In the genomic region with DNA sequence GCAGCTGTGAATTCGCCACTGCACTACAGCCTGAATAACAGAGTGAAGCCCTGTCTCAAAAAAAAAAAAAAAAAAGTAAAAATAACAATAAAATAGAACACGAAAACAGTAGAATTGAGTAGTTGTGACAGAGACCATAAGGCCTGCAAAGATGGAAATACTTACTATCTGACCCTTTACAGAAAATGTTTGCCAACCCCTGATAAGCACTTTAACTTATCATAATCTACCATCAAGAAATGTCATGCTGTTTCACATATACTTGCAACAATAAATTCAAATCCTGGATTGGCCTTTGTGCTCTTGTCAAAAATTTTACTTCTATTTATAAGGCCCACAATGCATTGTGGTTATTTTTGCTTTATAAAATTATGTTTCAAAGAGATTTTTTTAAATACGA, we compare ENCODE assay signal across 1 cellular context.
A peak's percentile ranks its signal among the peaks of the same experiment; 100 is the strongest.
TF ChIP-seq lines count a peak whose summit lies in the region.

No MANE protein-coding gene starts in this region.

TF ChIP-seq in K562, 482 proteins besides CTCF, POLR2A, EP300 and RAD21 (continued from another document and continues in another):
- TF ChIP-seq, protein P1, sequence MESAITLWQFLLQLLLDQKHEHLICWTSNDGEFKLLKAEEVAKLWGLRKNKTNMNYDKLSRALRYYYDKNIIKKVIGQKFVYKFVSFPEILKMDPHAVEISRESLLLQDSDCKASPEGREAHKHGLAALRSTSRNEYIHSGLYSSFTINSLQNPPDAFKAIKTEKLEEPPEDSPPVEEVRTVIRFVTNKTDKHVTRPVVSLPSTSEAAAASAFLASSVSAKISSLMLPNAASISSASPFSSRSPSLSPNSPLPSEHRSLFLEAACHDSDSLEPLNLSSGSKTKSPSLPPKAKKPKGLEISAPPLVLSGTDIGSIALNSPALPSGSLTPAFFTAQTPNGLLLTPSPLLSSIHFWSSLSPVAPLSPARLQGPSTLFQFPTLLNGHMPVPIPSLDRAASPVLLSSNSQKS (CRISPR knock-in tag; IDR thresholded peaks at IDR 0.05): no peak
- TF ChIP-seq PHF20 (IDR thresholded peaks at IDR 0.05; ENCODE audit: partially characterized antibody): no peak
- no peak for TF ChIP-seq MCM5 (IDR thresholded peaks at IDR 0.05; ENCODE audit: low read depth)
- TF ChIP-seq MAFG (tag; conservative IDR thresholded peaks at IDR 0.05): no peak
- TF ChIP-seq NR2F6 (CRISPR knock-in tag; IDR thresholded peaks at IDR 0.05): no peak
- no peak for TF ChIP-seq CEBPG (CRISPR knock-in tag; IDR thresholded peaks at IDR 0.05)
- TF ChIP-seq CEBPG (tag; conservative IDR thresholded peaks at IDR 0.05 in 1 of 2, IDR thresholded peaks at IDR 0.05 in 1 of 2): no peak
- no peak for TF ChIP-seq ZNF253 (CRISPR knock-in tag; conservative IDR thresholded peaks at IDR 0.05)
- TF ChIP-seq, protein P2, sequence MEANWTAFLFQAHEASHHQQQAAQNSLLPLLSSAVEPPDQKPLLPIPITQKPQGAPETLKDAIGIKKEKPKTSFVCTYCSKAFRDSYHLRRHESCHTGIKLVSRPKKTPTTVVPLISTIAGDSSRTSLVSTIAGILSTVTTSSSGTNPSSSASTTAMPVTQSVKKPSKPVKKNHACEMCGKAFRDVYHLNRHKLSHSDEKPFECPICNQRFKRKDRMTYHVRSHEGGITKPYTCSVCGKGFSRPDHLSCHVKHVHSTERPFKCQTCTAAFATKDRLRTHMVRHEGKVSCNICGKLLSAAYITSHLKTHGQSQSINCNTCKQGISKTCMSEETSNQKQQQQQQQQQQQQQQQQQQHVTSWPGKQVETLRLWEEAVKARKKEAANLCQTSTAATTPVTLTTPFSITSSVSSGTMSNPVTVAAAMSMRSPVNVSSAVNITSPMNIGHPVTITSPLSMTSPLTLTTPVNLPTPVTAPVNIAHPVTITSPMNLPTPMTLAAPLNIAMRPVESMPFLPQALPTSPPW (CRISPR knock-in tag; IDR thresholded peaks at IDR 0.05): no peak
- TF ChIP-seq SMARCA4 (IDR thresholded peaks at IDR 0.05): peak; percentile 60; the same call in 1 of the 2 replicates
- TF ChIP-seq, protein P3, sequence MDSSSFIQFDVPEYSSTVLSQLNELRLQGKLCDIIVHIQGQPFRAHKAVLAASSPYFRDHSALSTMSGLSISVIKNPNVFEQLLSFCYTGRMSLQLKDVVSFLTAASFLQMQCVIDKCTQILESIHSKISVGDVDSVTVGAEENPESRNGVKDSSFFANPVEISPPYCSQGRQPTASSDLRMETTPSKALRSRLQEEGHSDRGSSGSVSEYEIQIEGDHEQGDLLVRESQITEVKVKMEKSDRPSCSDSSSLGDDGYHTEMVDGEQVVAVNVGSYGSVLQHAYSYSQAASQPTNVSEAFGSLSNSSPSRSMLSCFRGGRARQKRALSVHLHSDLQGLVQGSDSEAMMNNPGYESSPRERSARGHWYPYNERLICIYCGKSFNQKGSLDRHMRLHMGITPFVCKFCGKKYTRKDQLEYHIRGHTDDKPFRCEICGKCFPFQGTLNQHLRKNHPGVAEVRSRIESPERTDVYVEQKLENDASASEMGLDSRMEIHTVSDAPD (CRISPR knock-in tag; IDR thresholded peaks at IDR 0.05): no peak
- TF ChIP-seq TAL1 (IDR thresholded peaks at IDR 0.05): peak; percentile 79
- no peak for TF ChIP-seq CXXC5 (CRISPR knock-in tag; IDR thresholded peaks at IDR 0.05)
- no peak for TF ChIP-seq PTRF (tag; IDR thresholded peaks at IDR 0.05)
- TF ChIP-seq, protein P4, sequence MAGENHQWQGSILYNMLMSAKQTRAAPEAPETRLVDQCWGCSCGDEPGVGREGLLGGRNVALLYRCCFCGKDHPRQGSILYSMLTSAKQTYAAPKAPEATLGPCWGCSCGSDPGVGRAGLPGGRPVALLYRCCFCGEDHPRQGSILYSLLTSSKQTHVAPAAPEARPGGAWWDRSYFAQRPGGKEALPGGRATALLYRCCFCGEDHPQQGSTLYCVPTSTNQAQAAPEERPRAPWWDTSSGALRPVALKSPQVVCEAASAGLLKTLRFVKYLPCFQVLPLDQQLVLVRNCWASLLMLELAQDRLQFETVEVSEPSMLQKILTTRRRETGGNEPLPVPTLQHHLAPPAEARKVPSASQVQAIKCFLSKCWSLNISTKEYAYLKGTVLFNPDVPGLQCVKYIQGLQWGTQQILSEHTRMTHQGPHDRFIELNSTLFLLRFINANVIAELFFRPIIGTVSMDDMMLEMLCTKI (IDR thresholded peaks at IDR 0.05; ENCODE audit: partially characterized antibody): no peak
- TF ChIP-seq PCBP1 (IDR thresholded peaks at IDR 0.05; ENCODE audit: low read depth, low read length, poor library complexity, severe bottlenecking): no peak
- TF ChIP-seq SMARCE1 (IDR thresholded peaks at IDR 0.05): no peak; the same call in 1 of the 2 replicates
- TF ChIP-seq WHSC1 (IDR thresholded peaks at IDR 0.05; ENCODE audit: low read length): no peak
- TF ChIP-seq ZNF174 (CRISPR knock-in tag; IDR thresholded peaks at IDR 0.05): no peak
- no peak for TF ChIP-seq HDAC1 (IDR thresholded peaks at IDR 0.05)
- TF ChIP-seq JUND (IDR thresholded peaks at IDR 0.05; ENCODE audit: borderline replicate concordance, low read depth, low read length): peak; percentile 11; the same call in 1 of the 2 replicates
- no peak for TF ChIP-seq JUND (tag; IDR thresholded peaks at IDR 0.05; ENCODE audit: borderline replicate concordance, low read depth, low read length)
- no peak for TF ChIP-seq FUS (optimal IDR thresholded peaks at IDR 0.05; ENCODE audit: low read depth, low read length)
- TF ChIP-seq PML (IDR thresholded peaks at IDR 0.05; ENCODE audit: low read length): peak; percentile 54; the same call in 1 of the 2 replicates
- TF ChIP-seq, protein P5, sequence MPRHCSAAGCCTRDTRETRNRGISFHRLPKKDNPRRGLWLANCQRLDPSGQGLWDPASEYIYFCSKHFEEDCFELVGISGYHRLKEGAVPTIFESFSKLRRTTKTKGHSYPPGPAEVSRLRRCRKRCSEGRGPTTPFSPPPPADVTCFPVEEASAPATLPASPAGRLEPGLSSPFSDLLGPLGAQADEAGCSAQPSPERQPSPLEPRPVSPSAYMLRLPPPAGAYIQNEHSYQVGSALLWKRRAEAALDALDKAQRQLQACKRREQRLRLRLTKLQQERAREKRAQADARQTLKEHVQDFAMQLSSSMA (CRISPR knock-in tag; IDR thresholded peaks at IDR 0.05): no peak
- TF ChIP-seq, protein P6, sequence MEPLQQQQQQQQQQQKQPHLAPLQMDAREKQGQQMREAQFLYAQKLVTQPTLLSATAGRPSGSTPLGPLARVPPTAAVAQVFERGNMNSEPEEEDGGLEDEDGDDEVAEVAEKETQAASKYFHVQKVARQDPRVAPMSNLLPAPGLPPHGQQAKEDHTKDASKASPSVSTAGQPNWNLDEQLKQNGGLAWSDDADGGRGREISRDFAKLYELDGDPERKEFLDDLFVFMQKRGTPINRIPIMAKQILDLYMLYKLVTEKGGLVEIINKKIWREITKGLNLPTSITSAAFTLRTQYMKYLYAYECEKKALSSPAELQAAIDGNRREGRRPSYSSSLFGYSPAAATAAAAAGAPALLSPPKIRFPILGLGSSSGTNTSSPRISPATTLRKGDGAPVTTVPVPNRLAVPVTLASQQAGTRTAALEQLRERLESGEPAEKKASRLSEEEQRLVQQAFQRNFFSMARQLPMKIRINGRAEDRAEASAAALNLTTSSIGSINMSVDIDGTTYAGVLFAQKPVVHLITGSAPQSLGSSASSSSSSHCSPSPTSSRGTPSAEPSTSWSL (CRISPR knock-in tag; IDR thresholded peaks at IDR 0.05; ENCODE audit: borderline replicate concordance): no peak
- peak; percentile 83 for TF ChIP-seq ARID1B (IDR thresholded peaks at IDR 0.05)
- TF ChIP-seq ATF7 (IDR thresholded peaks at IDR 0.05): no peak
- no peak for TF ChIP-seq GABPB1 (CRISPR knock-in tag; IDR thresholded peaks at IDR 0.05)
- no peak for TF ChIP-seq RBFOX2 (IDR thresholded peaks at IDR 0.05; ENCODE audit: low read depth, low read length)
- no peak for TF ChIP-seq NFE2 (IDR thresholded peaks at IDR 0.05; ENCODE audit: low read depth)
- TF ChIP-seq RCOR1 (IDR thresholded peaks at IDR 0.05; ENCODE audit: borderline replicate concordance in 1 of 2, low read depth in 2 of 2, low read length in 2 of 2): 0 out of 4 replicates have a peak, but pooled peaks of 1 of the 2 experiments have one; percentile 10
- TF ChIP-seq TCF7 (IDR thresholded peaks at IDR 0.05; ENCODE audit: borderline replicate concordance): no peak
- TF ChIP-seq, protein P7, sequence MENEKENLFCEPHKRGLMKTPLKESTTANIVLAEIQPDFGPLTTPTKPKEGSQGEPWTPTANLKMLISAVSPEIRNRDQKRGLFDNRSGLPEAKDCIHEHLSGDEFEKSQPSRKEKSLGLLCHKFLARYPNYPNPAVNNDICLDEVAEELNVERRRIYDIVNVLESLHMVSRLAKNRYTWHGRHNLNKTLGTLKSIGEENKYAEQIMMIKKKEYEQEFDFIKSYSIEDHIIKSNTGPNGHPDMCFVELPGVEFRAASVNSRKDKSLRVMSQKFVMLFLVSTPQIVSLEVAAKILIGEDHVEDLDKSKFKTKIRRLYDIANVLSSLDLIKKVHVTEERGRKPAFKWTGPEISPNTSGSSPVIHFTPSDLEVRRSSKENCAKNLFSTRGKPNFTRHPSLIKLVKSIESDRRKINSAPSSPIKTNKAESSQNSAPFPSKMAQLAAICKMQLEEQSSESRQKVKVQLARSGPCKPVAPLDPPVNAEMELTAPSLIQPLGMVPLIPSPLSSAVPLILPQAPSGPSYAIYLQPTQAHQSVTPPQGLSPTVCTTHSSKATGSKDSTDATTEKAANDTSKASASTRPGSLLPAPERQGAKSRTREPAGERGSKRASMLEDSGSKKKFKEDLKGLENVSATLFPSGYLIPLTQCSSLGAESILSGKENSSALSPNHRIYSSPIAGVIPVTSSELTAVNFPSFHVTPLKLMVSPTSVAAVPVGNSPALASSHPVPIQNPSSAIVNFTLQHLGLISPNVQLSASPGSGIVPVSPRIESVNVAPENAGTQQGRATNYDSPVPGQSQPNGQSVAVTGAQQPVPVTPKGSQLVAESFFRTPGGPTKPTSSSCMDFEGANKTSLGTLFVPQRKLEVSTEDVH (IDR thresholded peaks at IDR 0.05; ENCODE audit: low read depth, partially characterized antibody): no peak
- no peak for TF ChIP-seq RB1 (IDR thresholded peaks at IDR 0.05; ENCODE audit: low read depth)
- no peak for TF ChIP-seq RBM34 (IDR thresholded peaks at IDR 0.05; ENCODE audit: borderline replicate concordance, insufficient read depth, low read length)
- TF ChIP-seq ZNF76 (CRISPR knock-in tag; IDR thresholded peaks at IDR 0.05; ENCODE audit: borderline replicate concordance): no peak
- no peak for TF ChIP-seq KDM5B (IDR thresholded peaks at IDR 0.05; ENCODE audit: insufficient replicate concordance, low read depth, low read length)
- TF ChIP-seq, protein P8, sequence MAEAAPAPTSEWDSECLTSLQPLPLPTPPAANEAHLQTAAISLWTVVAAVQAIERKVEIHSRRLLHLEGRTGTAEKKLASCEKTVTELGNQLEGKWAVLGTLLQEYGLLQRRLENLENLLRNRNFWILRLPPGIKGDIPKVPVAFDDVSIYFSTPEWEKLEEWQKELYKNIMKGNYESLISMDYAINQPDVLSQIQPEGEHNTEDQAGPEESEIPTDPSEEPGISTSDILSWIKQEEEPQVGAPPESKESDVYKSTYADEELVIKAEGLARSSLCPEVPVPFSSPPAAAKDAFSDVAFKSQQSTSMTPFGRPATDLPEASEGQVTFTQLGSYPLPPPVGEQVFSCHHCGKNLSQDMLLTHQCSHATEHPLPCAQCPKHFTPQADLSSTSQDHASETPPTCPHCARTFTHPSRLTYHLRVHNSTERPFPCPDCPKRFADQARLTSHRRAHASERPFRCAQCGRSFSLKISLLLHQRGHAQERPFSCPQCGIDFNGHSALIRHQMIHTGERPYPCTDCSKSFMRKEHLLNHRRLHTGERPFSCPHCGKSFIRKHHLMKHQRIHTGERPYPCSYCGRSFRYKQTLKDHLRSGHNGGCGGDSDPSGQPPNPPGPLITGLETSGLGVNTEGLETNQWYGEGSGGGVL (CRISPR knock-in tag; IDR thresholded peaks at IDR 0.05): no peak
- no peak for TF ChIP-seq NONO (IDR thresholded peaks at IDR 0.05; ENCODE audit: low read depth in 2 of 2, low read length in 1 of 2)
- no peak for TF ChIP-seq ZNF445 (CRISPR knock-in tag; IDR thresholded peaks at IDR 0.05; ENCODE audit: low read depth)
- TF ChIP-seq ILK (tag; IDR thresholded peaks at IDR 0.05; ENCODE audit: borderline replicate concordance, low read depth): no peak
- TF ChIP-seq, protein P9, sequence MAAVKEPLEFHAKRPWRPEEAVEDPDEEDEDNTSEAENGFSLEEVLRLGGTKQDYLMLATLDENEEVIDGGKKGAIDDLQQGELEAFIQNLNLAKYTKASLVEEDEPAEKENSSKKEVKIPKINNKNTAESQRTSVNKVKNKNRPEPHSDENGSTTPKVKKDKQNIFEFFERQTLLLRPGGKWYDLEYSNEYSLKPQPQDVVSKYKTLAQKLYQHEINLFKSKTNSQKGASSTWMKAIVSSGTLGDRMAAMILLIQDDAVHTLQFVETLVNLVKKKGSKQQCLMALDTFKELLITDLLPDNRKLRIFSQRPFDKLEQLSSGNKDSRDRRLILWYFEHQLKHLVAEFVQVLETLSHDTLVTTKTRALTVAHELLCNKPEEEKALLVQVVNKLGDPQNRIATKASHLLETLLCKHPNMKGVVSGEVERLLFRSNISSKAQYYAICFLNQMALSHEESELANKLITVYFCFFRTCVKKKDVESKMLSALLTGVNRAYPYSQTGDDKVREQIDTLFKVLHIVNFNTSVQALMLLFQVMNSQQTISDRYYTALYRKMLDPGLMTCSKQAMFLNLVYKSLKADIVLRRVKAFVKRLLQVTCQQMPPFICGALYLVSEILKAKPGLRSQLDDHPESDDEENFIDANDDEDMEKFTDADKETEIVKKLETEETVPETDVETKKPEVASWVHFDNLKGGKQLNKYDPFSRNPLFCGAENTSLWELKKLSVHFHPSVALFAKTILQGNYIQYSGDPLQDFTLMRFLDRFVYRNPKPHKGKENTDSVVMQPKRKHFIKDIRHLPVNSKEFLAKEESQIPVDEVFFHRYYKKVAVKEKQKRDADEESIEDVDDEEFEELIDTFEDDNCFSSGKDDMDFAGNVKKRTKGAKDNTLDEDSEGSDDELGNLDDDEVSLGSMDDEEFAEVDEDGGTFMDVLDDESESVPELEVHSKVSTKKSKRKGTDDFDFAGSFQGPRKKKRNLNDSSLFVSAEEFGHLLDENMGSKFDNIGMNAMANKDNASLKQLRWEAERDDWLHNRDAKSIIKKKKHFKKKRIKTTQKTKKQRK (IDR thresholded peaks at IDR 0.05; ENCODE audit: borderline replicate concordance, low read depth, low read length): no peak
- TF ChIP-seq, protein P10, sequence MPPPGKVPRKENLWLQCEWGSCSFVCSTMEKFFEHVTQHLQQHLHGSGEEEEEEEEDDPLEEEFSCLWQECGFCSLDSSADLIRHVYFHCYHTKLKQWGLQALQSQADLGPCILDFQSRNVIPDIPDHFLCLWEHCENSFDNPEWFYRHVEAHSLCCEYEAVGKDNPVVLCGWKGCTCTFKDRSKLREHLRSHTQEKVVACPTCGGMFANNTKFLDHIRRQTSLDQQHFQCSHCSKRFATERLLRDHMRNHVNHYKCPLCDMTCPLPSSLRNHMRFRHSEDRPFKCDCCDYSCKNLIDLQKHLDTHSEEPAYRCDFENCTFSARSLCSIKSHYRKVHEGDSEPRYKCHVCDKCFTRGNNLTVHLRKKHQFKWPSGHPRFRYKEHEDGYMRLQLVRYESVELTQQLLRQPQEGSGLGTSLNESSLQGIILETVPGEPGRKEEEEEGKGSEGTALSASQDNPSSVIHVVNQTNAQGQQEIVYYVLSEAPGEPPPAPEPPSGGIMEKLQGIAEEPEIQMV (tag; conservative IDR thresholded peaks at IDR 0.05; ENCODE audit: low read depth): no peak
- no peak for TF ChIP-seq CTBP1 (IDR thresholded peaks at IDR 0.05; ENCODE audit: borderline replicate concordance)
